In the genomic region with DNA sequence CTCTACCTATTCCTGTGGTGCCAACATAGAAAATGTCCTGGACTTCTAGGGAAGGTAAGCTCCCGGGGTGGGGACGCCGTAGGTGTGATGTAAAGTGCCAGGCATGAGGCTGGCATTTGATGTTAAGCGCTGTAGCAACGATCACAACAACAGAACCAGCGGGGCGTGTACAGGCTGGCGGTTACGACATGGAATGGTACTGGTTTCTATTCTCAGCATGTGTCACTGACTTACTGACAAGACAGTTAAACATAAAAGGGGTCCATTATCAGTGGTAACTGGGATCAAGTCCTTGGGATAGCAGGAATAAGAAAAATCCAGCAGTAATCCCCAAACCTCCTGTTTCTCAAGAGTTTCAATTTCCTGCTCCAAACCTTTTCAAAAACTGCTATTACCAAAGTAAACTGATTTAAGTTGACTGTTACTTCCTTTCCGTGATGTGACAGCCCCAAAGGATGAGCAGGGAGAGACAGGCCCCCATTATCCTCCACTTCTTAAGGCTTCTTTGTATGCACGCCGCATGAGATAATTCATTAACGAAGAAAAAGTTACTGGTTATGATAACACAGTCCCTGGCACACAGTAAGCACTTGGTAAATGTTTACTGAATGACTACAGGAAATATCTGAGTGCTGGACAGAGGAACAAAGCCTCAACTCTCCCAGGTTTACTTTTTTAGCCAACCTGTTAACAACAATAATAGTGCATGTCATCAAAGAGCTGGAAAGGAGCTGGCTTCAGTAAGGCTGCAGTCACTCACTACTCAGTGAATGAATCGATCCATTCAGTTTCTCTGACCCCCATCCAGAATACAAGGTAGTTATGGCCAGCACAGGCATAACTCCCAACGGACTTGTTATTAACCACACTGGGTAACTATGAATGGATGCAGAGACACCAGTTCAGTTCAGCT, we compare ENCODE assay signal across 11 cellular contexts. TPM values are rescaled to one million over a fixed set of nuclear protein-coding genes. Genes with fewer than 3 reads are reported as not detected.
A peak's percentile ranks its signal among the peaks of the same experiment; 100 is the strongest.
DNase-seq lines count a peak whose midpoint lies in the region; ATAC-seq and TF ChIP-seq lines count a peak whose summit lies in the region.
"Had no signal": no experiment of that assay in that cellular context is flagged by ENCODE, and none has a peak within 500 bp of the region (broad histone marks: within the 10 kb centered on the region; RNA-seq: fewer than 3 reads in every experiment).

No MANE protein-coding gene starts in this region.

- in situ Hi-C loops in KBM-7 (cut with MboI; ENCODE audit: low pct_unique_long_range_greater_than_20kb, low sequenced_read_pairs), result no loop called here

- no peaks in the 10 kb centered on the region for H3K9me3 Mint-ChIP-seq in activated T-helper 17 cell treated with anti-CD3 and anti-CD28 coated beads, Interleukin-2, amount 50 U/mL, for 72 hours
- no peaks in the 10 kb centered on the region for H3K9me3 Mint-ChIP-seq in immature natural killer cell
- H3K9me3 Mint-ChIP-seq: activated naive CD4-positive, alpha-beta T cell treated with anti-CD3 and anti-CD28 coated beads, Interleukin-2, amount 50 U/mL, for 24 hours; HFFc6 had no signal

- no peaks in the 10 kb centered on the region for H3K36me3 Mint-ChIP-seq in activated T-helper 17 cell treated with anti-CD3 and anti-CD28 coated beads, Interleukin-2, amount 50 U/mL, for 72 hours (ENCODE audit: low read depth)
- peaks cover 0 to 2% (median 0%) of the 10 kb centered on the region in 3 donors for H3K36me3 Mint-ChIP-seq in immature natural killer cell

- TF ChIP-seq POLR2A in ovary (IDR thresholded peaks at IDR 0.05), result no peak

- 85 to 93% (median 90%) methylated on average over 15 of the region's 15 CpGs for WGBS in ovary, 3 donors

- H3K4me3 Mint-ChIP-seq in activated T-helper 17 cell treated with anti-CD3 and anti-CD28 coated beads, Interleukin-2, amount 50 U/mL, for 72 hours, result no peak overlapping the region
- peak overlapping the region in 4 of 5 donors; percentile 25 to 61 (median 36) for H3K4me3 Mint-ChIP-seq in immature natural killer cell
- H3K4me3 Mint-ChIP-seq: activated naive CD4-positive, alpha-beta T cell treated with anti-CD3 and anti-CD28 coated beads, Interleukin-2, amount 50 U/mL, for 24 hours; HFFc6 had no signal

- H3K27me3 Mint-ChIP-seq in activated T-helper 17 cell treated with anti-CD3 and anti-CD28 coated beads, Interleukin-2, amount 50 U/mL, for 72 hours, result no peaks in the 10 kb centered on the region
- peaks cover 0 to 3% (median 2%) of the 10 kb centered on the region in 3 donors for H3K27me3 Mint-ChIP-seq in immature natural killer cell (ENCODE audit: low read depth in 3 of 3)
- H3K27me3 Mint-ChIP-seq: activated naive CD4-positive, alpha-beta T cell treated with anti-CD3 and anti-CD28 coated beads, Interleukin-2, amount 50 U/mL, for 24 hours had no signal

- peaks cover 19% of the 10 kb centered on the region for H3K4me1 ChIP-seq in ovary (ENCODE audit: insufficient read depth)

- no peak overlapping the region for H3K27ac Mint-ChIP-seq in activated T-helper 17 cell treated with anti-CD3 and anti-CD28 coated beads, Interleukin-2, amount 50 U/mL, for 72 hours
- H3K27ac Mint-ChIP-seq in immature natural killer cell, result peak overlapping the region; percentile 49 to 83 (median 72)
- H3K27ac Mint-ChIP-seq: activated naive CD4-positive, alpha-beta T cell treated with anti-CD3 and anti-CD28 coated beads, Interleukin-2, amount 50 U/mL, for 24 hours; HFFc6 had no signal

- no peaks in the 10 kb centered on the region for H3K9me3 ChIP-seq in ovary

- no peaks in the 10 kb centered on the region for H3K27me3 ChIP-seq in ovary

- ATAC-seq in HG03432 (IDR thresholded peaks at IDR 0.05; ENCODE audit: unreplicated experiment), result peak; percentile 38
- ATAC-seq in activated T-helper 17 cell treated with anti-CD3 and anti-CD28 coated beads, Interleukin-2, amount 50 U/mL, for 72 hours (replicated peaks), result peak; percentile 46
- ATAC-seq in sciatic nerve, result peak; percentile 35

- intact Hi-C loops in sciatic nerve (cut with DNase I), result no loop called here
- intact Hi-C loops in ovary (cut with DNase I), result no loop called here

- H3K4me1 Mint-ChIP-seq in activated T-helper 17 cell treated with anti-CD3 and anti-CD28 coated beads, Interleukin-2, amount 50 U/mL, for 72 hours, result peaks cover 12% of the 10 kb centered on the region
- peaks cover 97 to 100% of the 10 kb centered on the region in 2 donors for H3K4me1 Mint-ChIP-seq in immature natural killer cell

- H3K27ac ChIP-seq in ovary, result no peak overlapping the region

- H3K36me3 ChIP-seq in ovary, result no peaks in the 10 kb centered on the region

- peak in 1 of 3 donors; percentile 27 for DNase-seq in immature natural killer cell
- no peak for DNase-seq in sciatic nerve (ENCODE audit: low spot score)
- no peak for DNase-seq in ovary
- DNase-seq in NCI-H524 treated with DMSO at 0.1 percent for 48 hours (lab: John Stamatoyannopoulos, UW), result no peak
- DNase-seq in HUDEP-2 (lab: John Stamatoyannopoulos, UW; ENCODE audit: unreplicated experiment in 76 of 76), result no peak
- no peak for DNase-seq in KBM-7
- DNase-seq: EL, HFFc6 had no signal

- no peak overlapping the region for H3K4me3 ChIP-seq in ovary

- no peak for TF ChIP-seq EP300 in ovary (IDR thresholded peaks at IDR 0.05)

- TF ChIP-seq CTCF in ovary (IDR thresholded peaks at IDR 0.05), result no peak

RNA-seq across cellular contexts. Expression of a gene that starts 58.6 kb away (rescaled TPM):
- 1 to 10 TPM; 2.5 to 4.3 TPM for total RNA-seq in activated T-helper 17 cell treated with anti-CD3 and anti-CD28 coated beads, Interleukin-2, amount 50 U/mL, for 72 hours
- polyA plus RNA-seq in immature natural killer cell (100 to 1,000 TPM; 141 to 245 (median 183) TPM), ovary (100 to 1,000 TPM; 102 to 142 TPM)
- total RNA-seq in sciatic nerve (109 TPM), ovary (100 to 1,000 TPM in 6 of 7 donors, 10 to 100 TPM in 1; 92.4 to 442 (median 174) TPM)

Comparison
In these comparisons a context has a peak if more than half of its experiments do, and no peak if none do; other contexts are left out.
1. RNA of a gene that starts 58.6 kb away (total RNA-seq): 92.4 to 442 TPM in ovary and 109 TPM in sciatic nerve (single experiment); 2.5 to 4.3 TPM in activated T-helper 17 cell treated with anti-CD3 and anti-CD28 coated beads, Interleukin-2, amount 50 U/mL, for 72 hours; every median in the first group is over 10 times any median in the second.
2. Peak in every context shown above with its lines, with median percentiles within 50 percentile points of each other: ATAC-seq.